Comparison of ENCODE assay signal across 17 cellular contexts in the genomic region with DNA sequence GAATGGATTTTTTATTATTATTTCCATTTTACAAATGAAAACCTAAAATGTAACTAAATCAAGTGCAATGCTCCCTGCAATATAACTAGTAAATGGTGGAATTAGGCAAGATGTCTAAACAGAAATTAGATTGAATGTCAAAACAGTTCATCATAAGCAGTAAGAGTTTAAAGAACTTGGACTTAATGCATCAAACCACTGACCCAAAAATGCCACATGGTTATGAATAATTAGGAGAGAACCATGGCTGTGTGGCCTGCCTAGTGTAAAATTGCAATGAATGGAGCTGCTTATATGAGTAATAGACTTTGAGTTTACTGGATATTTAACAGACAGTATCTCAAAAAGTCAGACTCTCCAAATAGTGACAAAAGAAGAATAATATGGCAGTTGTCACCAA.
DNase-seq lines count a peak whose midpoint lies in the region; ATAC-seq, FAIRE-seq and TF ChIP-seq lines count a peak whose summit lies in the region.
"Had no signal": no experiment of that assay in that cellular context is flagged by ENCODE, and none has a peak within 500 bp of the region (broad histone marks: within the 10 kb centered on the region; RNA-seq: fewer than 3 reads in every experiment).

No MANE protein-coding gene starts in this region.

- H3K9me3 Mint-ChIP-seq in activated naive CD8-positive, alpha-beta T cell treated with anti-CD3 and anti-CD28 coated beads, Interleukin-2, amount 50 U/mL, for 24 hours, result no peaks in the 10 kb centered on the region
- peaks cover 2% of the 10 kb centered on the region for H3K9me3 Mint-ChIP-seq in activated naive CD8-positive, alpha-beta T cell treated with anti-CD3 and anti-CD28 coated beads for 36 hours
- H3K9me3 Mint-ChIP-seq in endothelial cell (ENCODE audit: unreplicated experiment) (no peaks in the 10 kb centered on the region), osteocyte (ENCODE audit: unreplicated experiment) (no peaks in the 10 kb centered on the region)
- H3K9me3 Mint-ChIP-seq: CD4-positive, alpha-beta T cell had no signal

- H2AFZ ChIP-seq in fibroblast of lung (ENCODE audit: low read length), result no peak overlapping the region

- H3K9ac ChIP-seq in fibroblast of lung (ENCODE audit: insufficient read depth, low read length), result no peak overlapping the region

- H3K4me3 ChIP-seq in fibroblast of lung (replicated peaks in 1 of 4; ENCODE audit: control extremely low read depth in 1 of 4, insufficient read depth in 1 of 4, low read depth in 3 of 4, low read length in 4 of 4), result no peak overlapping the region
- H3K4me3 ChIP-seq: K562 had no signal

- H3K27me3 ChIP-seq in fibroblast of lung (ENCODE audit: control insufficient read depth, insufficient read depth, low read length), result no peaks in the 10 kb centered on the region

- no peak overlapping the region for H3K4me2 ChIP-seq in fibroblast of lung (ENCODE audit: extremely low read depth, insufficient read depth, low read length)

- no peak for DNase-seq in activated naive CD8-positive, alpha-beta T cell treated with anti-CD3 and anti-CD28 coated beads, Interleukin-2, amount 50 U/mL, for 24 hours
- no peak for DNase-seq in activated naive CD8-positive, alpha-beta T cell treated with anti-CD3 and anti-CD28 coated beads for 36 hours
- DNase-seq in fibroblast of lung (ENCODE audit: low read depth in 2 of 2) (peak; percentile 48 to 76), endothelial cell (ENCODE audit: low spot score) (no peak), osteocyte (ENCODE audit: extremely low spot score, unreplicated experiment) (no peak), frontal cortex (ENCODE audit: low spot score in 2 of 2) (no peak)
- DNase-seq: C1 segment of cervical spinal cord; CD4-positive, alpha-beta T cell; DMS79 treated with DMSO at 0.1 percent for 48 hours; GDM1 had no signal

- H3K36me3 ChIP-seq in fibroblast of lung (ENCODE audit: control insufficient read depth, insufficient read depth, low read length), result no peaks in the 10 kb centered on the region

- no peaks in the 10 kb centered on the region for H3K27me3 Mint-ChIP-seq in activated naive CD8-positive, alpha-beta T cell treated with anti-CD3 and anti-CD28 coated beads, Interleukin-2, amount 50 U/mL, for 24 hours
- no peaks in the 10 kb centered on the region for H3K27me3 Mint-ChIP-seq in activated naive CD8-positive, alpha-beta T cell treated with anti-CD3 and anti-CD28 coated beads for 36 hours
- H3K27me3 Mint-ChIP-seq in endothelial cell (ENCODE audit: unreplicated experiment), result no peaks in the 10 kb centered on the region
- H3K27me3 Mint-ChIP-seq in osteocyte (ENCODE audit: unreplicated experiment), result no peaks in the 10 kb centered on the region
- H3K27me3 Mint-ChIP-seq: B cell; CD4-positive, alpha-beta T cell had no signal

- no peak for TF ChIP-seq CTCF in fibroblast of lung (conservative IDR thresholded peaks at IDR 0.05 in 1 of 2, IDR thresholded peaks at IDR 0.05 in 1 of 2; ENCODE audit: low read depth in 1 of 2, low read length in 2 of 2)
- no peak for TF ChIP-seq CTCF in endothelial cell (IDR thresholded peaks at IDR 0.05; ENCODE audit: unreplicated experiment)
- TF ChIP-seq CTCF in osteocyte (IDR thresholded peaks at IDR 0.05), result no peak

- H3K27ac ChIP-seq in fibroblast of lung (ENCODE audit: insufficient read depth, low read length), result no peak overlapping the region
- H3K27ac ChIP-seq: 22Rv1, HL-60 had no signal

- H3K9me3 ChIP-seq in fibroblast of lung (ENCODE audit: control insufficient read depth, insufficient read depth, low read depth, low read length), result no peaks in the 10 kb centered on the region

- no peaks in the 10 kb centered on the region for H4K20me1 ChIP-seq in fibroblast of lung (ENCODE audit: control insufficient read depth, extremely low read depth, insufficient read depth, low read length)

- no peak for FAIRE-seq in frontal cortex (lab: Jason Lieb, UNC)
- FAIRE-seq: GM12892, K562 had no signal

- H3K4me1 Mint-ChIP-seq in activated naive CD8-positive, alpha-beta T cell treated with anti-CD3 and anti-CD28 coated beads, Interleukin-2, amount 50 U/mL, for 24 hours, result peaks cover 42% of the 10 kb centered on the region
- peaks cover 28% of the 10 kb centered on the region for H3K4me1 Mint-ChIP-seq in activated naive CD8-positive, alpha-beta T cell treated with anti-CD3 and anti-CD28 coated beads for 36 hours
- no peaks in the 10 kb centered on the region for H3K4me1 Mint-ChIP-seq in endothelial cell (ENCODE audit: unreplicated experiment)
- H3K4me1 Mint-ChIP-seq in osteocyte (ENCODE audit: unreplicated experiment), result peaks cover 48% of the 10 kb centered on the region
- H3K4me1 Mint-ChIP-seq: B cell had no signal

- H3K36me3 Mint-ChIP-seq in activated naive CD8-positive, alpha-beta T cell treated with anti-CD3 and anti-CD28 coated beads, Interleukin-2, amount 50 U/mL, for 24 hours (ENCODE audit: low read depth), result peaks cover 6% of the 10 kb centered on the region
- peaks cover 11% of the 10 kb centered on the region for H3K36me3 Mint-ChIP-seq in activated naive CD8-positive, alpha-beta T cell treated with anti-CD3 and anti-CD28 coated beads for 36 hours
- H3K36me3 Mint-ChIP-seq in endothelial cell (ENCODE audit: low read depth, unreplicated experiment), result no peaks in the 10 kb centered on the region
- H3K36me3 Mint-ChIP-seq in osteocyte (ENCODE audit: unreplicated experiment), result no peaks in the 10 kb centered on the region

- no peaks in the 10 kb centered on the region for H3K79me2 ChIP-seq in fibroblast of lung (ENCODE audit: control insufficient read depth, insufficient read depth, low read length)

- peaks cover 14% of the 10 kb centered on the region for H3K4me1 ChIP-seq in fibroblast of lung (ENCODE audit: control insufficient read depth, extremely low read depth, insufficient read depth, low read length)

- H3K4me3 Mint-ChIP-seq in activated naive CD8-positive, alpha-beta T cell treated with anti-CD3 and anti-CD28 coated beads, Interleukin-2, amount 50 U/mL, for 24 hours, result peak overlapping the region; percentile 9
- H3K4me3 Mint-ChIP-seq in activated naive CD8-positive, alpha-beta T cell treated with anti-CD3 and anti-CD28 coated beads for 36 hours, result no peak overlapping the region
- H3K4me3 Mint-ChIP-seq in endothelial cell (ENCODE audit: unreplicated experiment), result no peak overlapping the region
- H3K4me3 Mint-ChIP-seq in osteocyte (ENCODE audit: unreplicated experiment), result no peak overlapping the region
- H3K4me3 Mint-ChIP-seq: B cell; CD4-positive, alpha-beta T cell had no signal

- H3K27ac Mint-ChIP-seq in activated naive CD8-positive, alpha-beta T cell treated with anti-CD3 and anti-CD28 coated beads, Interleukin-2, amount 50 U/mL, for 24 hours, result no peak overlapping the region
- H3K27ac Mint-ChIP-seq in activated naive CD8-positive, alpha-beta T cell treated with anti-CD3 and anti-CD28 coated beads for 36 hours, result no peak overlapping the region
- H3K27ac Mint-ChIP-seq in endothelial cell (ENCODE audit: unreplicated experiment) (no peak overlapping the region), osteocyte (ENCODE audit: unreplicated experiment) (no peak overlapping the region)
- H3K27ac Mint-ChIP-seq: B cell; CD4-positive, alpha-beta T cell had no signal

- ATAC-seq in activated naive CD8-positive, alpha-beta T cell treated with anti-CD3 and anti-CD28 coated beads, Interleukin-2, amount 50 U/mL, for 24 hours, result no peak
- ATAC-seq in SK-N-SH treated with all-trans-retinoic acid at 6 μM for 48 hours, result no peak
- ATAC-seq: HCT116, K562 had no signal

TF ChIP-seq in SK-N-SH treated with all-trans-retinoic acid at 6 μM for 48 hours, 23 proteins besides CTCF, POLR2A, EP300 and RAD21:
- TF ChIP-seq ZNF70 (CRISPR knock-in tag; IDR thresholded peaks at IDR 0.05), result no peak
- no peak for TF ChIP-seq SNAI2 (CRISPR knock-in tag; IDR thresholded peaks at IDR 0.05)
- peak; percentile 76 for TF ChIP-seq ISL1 (CRISPR knock-in tag; IDR thresholded peaks at IDR 0.05)
- TF ChIP-seq ZC3H10 (CRISPR knock-in tag; IDR thresholded peaks at IDR 0.05), result peak; percentile 75

Comparison
In these comparisons a context has a peak if more than half of its experiments do, and no peak if none do; other contexts are left out.
1. DNase-seq: peak in fibroblast of lung (2 of 2); none in activated naive CD8-positive, alpha-beta T cell treated with anti-CD3 and anti-CD28 coated beads, Interleukin-2, amount 50 U/mL, for 24 hours (single experiment), activated naive CD8-positive, alpha-beta T cell treated with anti-CD3 and anti-CD28 coated beads for 36 hours (single experiment), endothelial cell (single experiment), osteocyte (single experiment) and frontal cortex (0 of 2).